1 cellular context compared by ENCODE assay signal in the genomic region with DNA sequence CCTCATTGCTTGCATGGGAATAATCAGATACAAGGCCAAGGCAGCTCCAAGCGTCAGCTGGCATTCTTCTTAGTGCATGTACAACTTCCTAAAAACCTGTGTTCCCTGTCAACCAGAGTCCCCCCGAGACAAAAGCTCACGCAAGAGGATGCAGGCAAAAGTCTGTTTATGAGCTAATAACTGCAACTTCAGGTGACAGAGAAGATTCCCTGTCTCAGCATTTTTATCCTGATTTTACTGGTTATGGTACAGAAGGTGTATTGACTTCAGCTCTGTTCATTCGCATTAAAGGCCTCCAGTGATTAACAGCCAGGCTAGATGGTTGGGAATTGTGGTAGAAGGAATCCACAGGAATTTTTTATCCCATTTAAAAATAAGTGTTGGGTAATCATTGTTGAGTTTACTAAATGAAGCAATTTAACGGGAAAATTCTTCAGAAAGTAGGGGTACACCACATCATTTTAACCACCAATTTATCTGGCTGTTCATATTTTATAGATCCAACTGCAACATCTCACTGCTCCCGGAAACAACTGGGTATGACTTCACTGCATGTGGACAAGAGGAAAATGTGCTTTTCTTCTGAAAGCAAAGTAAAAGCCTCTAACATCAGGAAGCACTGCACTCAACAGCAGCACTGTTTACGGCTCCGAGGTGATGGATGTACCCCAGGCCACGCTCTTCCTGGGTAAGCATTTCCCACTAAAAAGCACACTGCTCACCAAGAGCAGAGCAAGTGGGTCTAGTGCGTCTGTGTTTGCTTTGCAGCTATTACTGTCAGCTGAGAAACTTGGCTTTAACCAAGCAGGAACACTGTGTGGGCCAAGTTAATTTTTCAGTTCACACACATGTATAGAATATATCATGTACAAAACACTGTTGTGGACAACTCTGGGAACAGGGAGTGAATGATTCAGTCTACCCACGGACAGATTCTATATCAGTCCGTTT.
TF ChIP-seq lines count a peak whose summit lies in the region.

No MANE protein-coding gene starts in this region.

TF ChIP-seq in IMR-90, 13 proteins besides CTCF, POLR2A, EP300 and RAD21 (continued from another document):
- TF ChIP-seq SMC3 (IDR thresholded peaks at IDR 0.05; ENCODE audit: low read depth, low read length) (no peak), FOS (IDR thresholded peaks at IDR 0.05; ENCODE audit: low read depth, low read length) (no peak), MAFK (IDR thresholded peaks at IDR 0.05; ENCODE audit: low read depth, low read length) (peak; percentile 66), RCOR1 (IDR thresholded peaks at IDR 0.05; ENCODE audit: insufficient replicate concordance, low read length) (no peak), CEBPB (IDR thresholded peaks at IDR 0.05; ENCODE audit: low read depth, low read length) (peak; percentile 57; the same call in 1 of the 2 replicates)
TF ChIP-seq in IMR-90: peak in this region for 2.
